11 cellular contexts compared by ENCODE assay signal in the genomic region with DNA sequence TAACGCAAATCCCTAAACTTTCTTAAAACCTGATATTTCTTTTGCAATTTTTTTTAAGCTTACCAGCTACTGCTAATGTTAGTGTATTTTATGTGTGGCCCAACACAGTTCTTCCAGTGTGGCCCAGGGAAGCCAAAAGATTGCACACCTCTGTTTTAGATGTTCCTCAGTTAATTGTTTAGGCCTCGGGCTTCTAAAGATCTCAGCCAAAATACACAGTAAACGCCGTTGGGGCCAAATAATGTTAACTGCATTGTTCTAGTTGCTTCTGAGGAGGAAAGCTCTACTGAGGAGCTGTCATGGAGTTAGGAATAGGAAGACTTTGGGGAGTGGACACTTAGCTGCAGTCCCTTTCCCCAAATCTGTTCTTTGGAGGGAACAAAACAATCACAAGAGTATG. TPM values are rescaled to one million over a fixed set of nuclear protein-coding genes. Genes with fewer than 3 reads are reported as not detected.
A peak's percentile ranks its signal among the peaks of the same experiment; 100 is the strongest.
DNase-seq lines count a peak whose midpoint lies in the region; ATAC-seq, FAIRE-seq and TF ChIP-seq lines count a peak whose summit lies in the region.
"Had no signal": no experiment of that assay in that cellular context is flagged by ENCODE, and none has a peak within 500 bp of the region (broad histone marks: within the 10 kb centered on the region; RNA-seq: fewer than 3 reads in every experiment).

No MANE protein-coding gene starts in this region.

- H3F3A ChIP-seq in MM.1S (ENCODE audit: insufficient read depth, low read length) (peaks cover 25% of the 10 kb centered on the region), neural cell (ENCODE audit: insufficient read depth, low read length, poor library complexity, severe bottlenecking) (no peaks in the 10 kb centered on the region)

- FAIRE-seq in D721Med (lab: Jason Lieb, UNC), result no peak
- FAIRE-seq: urothelium cell line had no signal

- ATAC-seq in GM19351 (IDR thresholded peaks at IDR 0.05; ENCODE audit: unreplicated experiment) (no peak), GM21390 (IDR thresholded peaks at IDR 0.05; ENCODE audit: unreplicated experiment) (no peak), GM21515 (IDR thresholded peaks at IDR 0.05; ENCODE audit: unreplicated experiment) (no peak)

- in situ Hi-C loops in Caki2 (cut with HindIII; ENCODE audit: low pct_unique_long_range_greater_than_20kb, low sequenced_read_pairs), result no loop called here

- peaks cover 14% of the 10 kb centered on the region for H4K20me1 ChIP-seq in MM.1S (ENCODE audit: insufficient read depth, low read length)
- H4K20me1 ChIP-seq in neural cell (ENCODE audit: insufficient read depth), result no peaks in the 10 kb centered on the region

- H3K4me2 ChIP-seq in MM.1S (ENCODE audit: low read depth, low read length), result peak overlapping the region; percentile 44
- H3K4me2 ChIP-seq in neural cell (ENCODE audit: low read length), result peak overlapping the region; percentile 11

- H2AFZ ChIP-seq in MM.1S (ENCODE audit: low read length), result no peak overlapping the region
- H2AFZ ChIP-seq in neural cell (ENCODE audit: low read depth, low read length), result no peak overlapping the region

- H3K4me1 ChIP-seq in MM.1S (ENCODE audit: low read length) (peaks cover 15% of the 10 kb centered on the region), colonic mucosa (peaks cover 5% of the 10 kb centered on the region)

- intact Hi-C loops in colonic mucosa (cut with DNase I), result no loop called here

- H3K9me3 ChIP-seq in MM.1S (replicated peaks; ENCODE audit: insufficient read depth, low read length) (no peaks in the 10 kb centered on the region), colonic mucosa (no peaks in the 10 kb centered on the region), neural cell (ENCODE audit: low read length) (no peaks in the 10 kb centered on the region)

- no peak overlapping the region for H3K27ac ChIP-seq in MM.1S (ENCODE audit: low read length)
- peak overlapping the region; percentile 46 for H3K27ac ChIP-seq in colonic mucosa
- no peak overlapping the region for H3K27ac ChIP-seq in neural cell (ENCODE audit: low read length)

- H3K79me2 ChIP-seq in MM.1S (ENCODE audit: low read length), result peaks cover 69% of the 10 kb centered on the region
- H3K79me2 ChIP-seq in neural cell (replicated peaks; ENCODE audit: insufficient read depth, low read length), result peaks cover 35% of the 10 kb centered on the region

- H3K36me3 ChIP-seq in MM.1S (replicated peaks; ENCODE audit: insufficient read depth, low read length), result peaks cover 28% of the 10 kb centered on the region
- H3K36me3 ChIP-seq in colonic mucosa, result peaks cover 4% of the 10 kb centered on the region
- H3K36me3 ChIP-seq in neural cell (ENCODE audit: insufficient read depth, low read length), result no peaks in the 10 kb centered on the region

- H3K9ac ChIP-seq in MM.1S (ENCODE audit: low read length), result peak overlapping the region; percentile 12; the same call in 1 of the 2 replicates
- H3K9ac ChIP-seq in colonic mucosa (ENCODE audit: low read depth in 2 of 2, low read length in 2 of 2), result peak overlapping the region in 1 of 2 donors; percentile 48
- no peak overlapping the region for H3K9ac ChIP-seq in neural cell (ENCODE audit: low read length)

- TF ChIP-seq CTCF in MM.1S (IDR thresholded peaks at IDR 0.05; ENCODE audit: low read length) (no peak), colonic mucosa (IDR thresholded peaks at IDR 0.05) (no peak), neural cell (IDR thresholded peaks at IDR 0.05; ENCODE audit: poor library complexity, severe bottlenecking) (no peak), D721Med (IDR thresholded peaks at IDR 0.05; ENCODE audit: insufficient read depth, missing control alignments) (no peak)

- no peak for TF ChIP-seq RAD21 in neural cell (conservative IDR thresholded peaks at IDR 0.05)

- no peaks in the 10 kb centered on the region for H3K9me2 ChIP-seq in MM.1S (replicated peaks; ENCODE audit: insufficient read depth, low read length)
- no peaks in the 10 kb centered on the region for H3K9me2 ChIP-seq in neural cell (ENCODE audit: insufficient read depth, low read length)

- H3K4me3 ChIP-seq in MM.1S (ENCODE audit: low read length), result peak overlapping the region; percentile 78
- peak overlapping the region; percentile 74 for H3K4me3 ChIP-seq in colonic mucosa
- peak overlapping the region; percentile 96 for H3K4me3 ChIP-seq in neural cell (ENCODE audit: low read length)

- TF ChIP-seq EP300 in neural cell (conservative IDR thresholded peaks at IDR 0.05; ENCODE audit: poor library complexity, severe bottlenecking), result no peak

- H3K27me3 ChIP-seq in MM.1S (replicated peaks; ENCODE audit: insufficient read depth, low read length), result no peaks in the 10 kb centered on the region
- no peaks in the 10 kb centered on the region for H3K27me3 ChIP-seq in colonic mucosa
- no peaks in the 10 kb centered on the region for H3K27me3 ChIP-seq in neural cell (ENCODE audit: insufficient read depth, low read depth, low read length)

- DNase-seq in Caki2 (ENCODE audit: low read depth) (peak; percentile 16), MM.1S (no peak), colonic mucosa (no peak), D721Med (ENCODE audit: insufficient read length, low spot score) (no peak)
- DNase-seq: activated gamma-delta T cell, SHP77 treated with DMSO at 0.1 percent for 48 hours had no signal

TF ChIP-seq in neural cell, 6 proteins besides CTCF, POLR2A, EP300 and RAD21:
- TF ChIP-seq REST (IDR thresholded peaks at IDR 0.05; ENCODE audit: borderline replicate concordance), result no peak
- TF ChIP-seq SMC3 (conservative IDR thresholded peaks at IDR 0.05; ENCODE audit: poor library complexity), result no peak
- no peak for TF ChIP-seq POLR2AphosphoS5 (IDR thresholded peaks at IDR 0.05)

RNA-seq across cellular contexts. Expression of gene HSPE1, which starts 2.0 kb away (rescaled TPM):
- total RNA-seq in Caki2 (2014; rRNA removed; shearing (Covaris generic); ENCODE audit: low replicate concordance), result 174 and 209 TPM in 2 replicates
- total RNA-seq in colonic mucosa, result 100 to 1,000 TPM; 101 to 297 TPM
- 136 and 177 TPM in 2 replicates for polyA plus RNA-seq in neural cell
- 60.6 and 75.7 TPM in 2 replicates for polyA minus RNA-seq in neural cell

RNA-seq across cellular contexts. Expression of gene HSPD1, which starts 2.6 kb away (rescaled TPM):
- total RNA-seq in Caki2 (2014; rRNA removed; shearing (Covaris generic); ENCODE audit: low replicate concordance), result 86.1 and 99.1 TPM in 2 replicates
- total RNA-seq in colonic mucosa, result 100 to 1,000 TPM; 232 to 794 TPM
- polyA plus RNA-seq in neural cell, result 226 and 229 TPM in 2 replicates
- 189 and 201 TPM in 2 replicates for polyA minus RNA-seq in neural cell

RNA-seq across cellular contexts. Expression of gene MOB4, which starts 13.7 kb away (rescaled TPM):
- total RNA-seq in Caki2 (2014; rRNA removed; shearing (Covaris generic); ENCODE audit: low replicate concordance), result 13.1 and 40.1 TPM in 2 replicates
- total RNA-seq in colonic mucosa, result 10 to 100 TPM; 24.7 to 34.1 TPM
- 60.5 and 81.5 TPM in 2 replicates for polyA plus RNA-seq in neural cell
- 93.0 and 105 TPM in 2 replicates for polyA minus RNA-seq in neural cell

RNA-seq across cellular contexts. Expression of gene COQ10B, which starts 48.8 kb away (rescaled TPM):
- 37.8 and 42.4 TPM in 2 replicates for total RNA-seq in Caki2 (2014; rRNA removed; shearing (Covaris generic); ENCODE audit: low replicate concordance)
- total RNA-seq in colonic mucosa, result 10 to 100 TPM; 15.5 to 38.5 TPM
- 22.5 and 28.4 TPM in 2 replicates for polyA plus RNA-seq in neural cell
- 30.3 and 33.6 TPM in 2 replicates for polyA minus RNA-seq in neural cell
